Comparison of ENCODE assay signal across 19 cellular contexts in genomic region chr9:112864413-112864812, GRCh38. TPM values are rescaled to one million over a fixed set of nuclear protein-coding genes. Genes with fewer than 3 reads are reported as not detected.
"Had no signal": no experiment of that assay in that cellular context is flagged by ENCODE, and none has a peak within 500 bp of the region (broad histone marks: within the 10 kb centered on the region; RNA-seq: fewer than 3 reads in every experiment).

No MANE protein-coding gene starts in this region.

- H3K27ac ChIP-seq: prostate gland, VCaP had no signal

- H3K27me3 ChIP-seq: esophagus muscularis mucosa had no signal

- H3K4me1 ChIP-seq: prostate gland had no signal

- DNase-seq: activated CD4-positive, alpha-beta T cell treated with anti-CD3 and anti-CD28 coated beads for 36 hours; activated effector memory CD4-positive, alpha-beta T cell treated with anti-CD3 and anti-CD28 coated beads, Interleukin-2, amount 50 U/mL, for 16 hours; activated T-cell treated with anti-CD3 and anti-CD28 coated beads, Interleukin-2, amount 50 U/mL, for 24 hours; amniotic stem cell; caudate nucleus; effector CD4-positive, alpha-beta T cell; islet precursor cell; right cardiac atrium; stimulated activated CD4-positive, alpha-beta T cell treated with anti-CD3 and anti-CD28 coated beads, Interleukin-4, amount 100 ng/mL, for 24 hours; stimulated activated naive CD4-positive, alpha-beta T cell; T-helper 1 cell; trophoblast cell had no signal

- H3K4me3 ChIP-seq: coronary artery, esophagus muscularis mucosa, prostate gland, skin epidermis had no signal

- H3K9me3 ChIP-seq: esophagus muscularis mucosa, prostate gland had no signal

- H3K36me3 ChIP-seq: prostate gland had no signal

RNA-seq across cellular contexts. Expression of gene SLC46A2, which starts 26.3 kb away (rescaled TPM):
- total RNA-seq: activated CD4-positive, alpha-beta memory T cell treated with anti-CD3 and anti-CD28 coated beads for 36 hours; activated CD4-positive, alpha-beta T cell treated with anti-CD3 and anti-CD28 coated beads for 36 hours; right cardiac atrium had no signal
- polyA plus RNA-seq: neural cell had no signal
